In genomic region chr1:246587032-246587431, GRCh38 we compare ENCODE assay signal across 13 cellular contexts. TPM values are rescaled to one million over a fixed set of nuclear protein-coding genes. Genes with fewer than 3 reads are reported as not detected.
DNase-seq lines count a peak whose midpoint lies in the region; ATAC-seq and TF ChIP-seq lines count a peak whose summit lies in the region.
"Had no signal": no experiment of that assay in that cellular context is flagged by ENCODE, and none has a peak within 500 bp of the region (broad histone marks: within the 10 kb centered on the region; RNA-seq: fewer than 3 reads in every experiment).

No MANE protein-coding gene starts in this region.

- no peaks in the 10 kb centered on the region for H3K9me3 ChIP-seq in Panc1 (ENCODE audit: control insufficient read depth, insufficient read depth, low read depth, low read length)
- H3K9me3 ChIP-seq in gastrocnemius medialis, result no peaks in the 10 kb centered on the region
- no peaks in the 10 kb centered on the region for H3K9me3 ChIP-seq in PC-9 (ENCODE audit: insufficient read depth, low read depth)

- 0 out of 2 replicates have a peak, but pooled peaks have one; percentile 65 for ATAC-seq in Panc1
- ATAC-seq in gastrocnemius medialis, result no peak

- H3K4me3 ChIP-seq in Panc1 (ENCODE audit: low read depth in 2 of 2, low read length in 2 of 2) (no peak overlapping the region), gastrocnemius medialis (no peak overlapping the region), PC-9 (no peak overlapping the region)

- no peak overlapping the region for H3K4me3 Mint-ChIP-seq in CD14-positive monocyte
- H3K4me3 Mint-ChIP-seq: activated naive CD8-positive, alpha-beta T cell treated with anti-CD3 and anti-CD28 coated beads, Interleukin-2, amount 10 ng/mL, durations not matched to agents 7 days and 5 days; naive B cell had no signal

- H4K20me1 ChIP-seq in PC-9 (ENCODE audit: insufficient read depth), result no peaks in the 10 kb centered on the region

- DNase-seq in CD14-positive monocyte (ENCODE audit: low spot score) (no peak), Panc1 (ENCODE audit: low read depth, low spot score) (no peak), epithelial cell of prostate (ENCODE audit: low read depth, low spot score) (no peak), gastrocnemius medialis (no peak), NCI-H82 treated with DMSO at 0.1 percent for 48 hours (lab: John Stamatoyannopoulos, UW; ENCODE audit: unreplicated experiment) (no peak), germinal center (ENCODE audit: low spot score) (no peak), PC-9 (no peak), T-helper 1 cell (no peak)
- DNase-seq: activated CD8-positive, alpha-beta memory T cell treated with anti-CD3 and anti-CD28 coated beads, Interleukin-2, amount 50 U/mL, for 4 hours; activated naive CD8-positive, alpha-beta T cell treated with anti-CD3 and anti-CD28 coated beads, Interleukin-2, amount 10 ng/mL, durations not matched to agents 7 days and 5 days; cortex of kidney; DMS53; naive B cell had no signal

- peaks cover 5 to 11% (median 9%) of the 10 kb centered on the region in 7 donors for H3K9me3 Mint-ChIP-seq in CD14-positive monocyte

- H3F3A ChIP-seq in PC-9 (ENCODE audit: insufficient read depth, low read depth), result no peaks in the 10 kb centered on the region

- in situ Hi-C loops in Panc1 (cut with HindIII; ENCODE audit: low pct_unique_long_range_greater_than_20kb, low sequenced_read_pairs), result no loop called here
- in situ Hi-C loops in gastrocnemius medialis (cut with MboI; ENCODE audit: low sequenced_read_pairs in 4 of 4), result no loop called here

- peaks cover 19% of the 10 kb centered on the region for H3K4me1 ChIP-seq in Panc1 (ENCODE audit: control insufficient read depth, insufficient read depth, low read length)
- peaks cover 48 to 67% of the 10 kb centered on the region in 2 donors for H3K4me1 ChIP-seq in gastrocnemius medialis
- H3K4me1 ChIP-seq in PC-9 (replicated peaks; ENCODE audit: insufficient read depth), result no peaks in the 10 kb centered on the region

- TF ChIP-seq CTCF in CD14-positive monocyte (IDR thresholded peaks at IDR 0.05) (no peak), Panc1 (IDR thresholded peaks at IDR 0.05) (no peak), gastrocnemius medialis (IDR thresholded peaks at IDR 0.05 in 4 of 5, conservative IDR thresholded peaks at IDR 0.05 in 1 of 5) (no peak), PC-9 (conservative IDR thresholded peaks at IDR 0.05) (no peak)

- no peaks in the 10 kb centered on the region for H3K27me3 Mint-ChIP-seq in CD14-positive monocyte (ENCODE audit: low read depth in 3 of 3)
- H3K27me3 Mint-ChIP-seq: activated naive CD8-positive, alpha-beta T cell treated with anti-CD3 and anti-CD28 coated beads, Interleukin-2, amount 10 ng/mL, durations not matched to agents 7 days and 5 days; naive B cell had no signal

- H3K27me3 ChIP-seq in Panc1 (ENCODE audit: control insufficient read depth, insufficient read depth, low read length) (no peaks in the 10 kb centered on the region), gastrocnemius medialis (no peaks in the 10 kb centered on the region), PC-9 (ENCODE audit: insufficient read depth, low read depth) (no peaks in the 10 kb centered on the region)

- H3K4me1 Mint-ChIP-seq in CD14-positive monocyte, result peaks cover 36% of the 10 kb centered on the region

- no peak overlapping the region for H2AFZ ChIP-seq in PC-9

- H3K36me3 ChIP-seq in Panc1 (ENCODE audit: control insufficient read depth, insufficient read depth, low read length) (no peaks in the 10 kb centered on the region), gastrocnemius medialis (peaks cover 0 to 6% of the 10 kb centered on the region in 2 donors), PC-9 (ENCODE audit: low read depth) (no peaks in the 10 kb centered on the region)

- no peaks in the 10 kb centered on the region for H3K79me2 ChIP-seq in PC-9 (ENCODE audit: low read depth)

- H3K9me2 ChIP-seq in PC-9 (ENCODE audit: insufficient read depth), result no peaks in the 10 kb centered on the region

- intact Hi-C loops in CD14-positive monocyte (cut with micrococcal nuclease) (no loop called here), Panc1 (cut with micrococcal nuclease; ENCODE audit: unreplicated experiment) (no loop called here), gastrocnemius medialis (cut with DNase I; ENCODE audit: low total_unique reads) (no loop called here), PC-9 (cut with micrococcal nuclease; ENCODE audit: unreplicated experiment) (no loop called here)

- BruUV-seq in Panc1 (replicated peaks; lab: Mats Ljungman, UMichigan), result no TSS peak
- no TSS peak for BruUV-seq in PC-9 (replicated peaks; lab: Mats Ljungman, UMichigan)

- CTCF ChIA-PET in Panc1 (lab: Charles Lee), result no interaction called here
- CTCF ChIA-PET in PC-9 (lab: Charles Lee), result no interaction called here

- TF ChIP-seq POLR2A in gastrocnemius medialis (IDR thresholded peaks at IDR 0.05), result no peak

- H3K27ac Mint-ChIP-seq in CD14-positive monocyte, result peak overlapping the region; percentile 83 to 96 (median 93)
- H3K27ac Mint-ChIP-seq: activated naive CD8-positive, alpha-beta T cell treated with anti-CD3 and anti-CD28 coated beads, Interleukin-2, amount 10 ng/mL, durations not matched to agents 7 days and 5 days had no signal

- H3K36me3 Mint-ChIP-seq in CD14-positive monocyte, result peaks cover 24 to 40% of the 10 kb centered on the region in 2 donors

- H3K4me2 ChIP-seq in PC-9, result no peak overlapping the region

- H3K27ac ChIP-seq in Panc1 (ENCODE audit: low read length) (no peak overlapping the region), epithelial cell of prostate (peak overlapping the region; percentile 78), gastrocnemius medialis (peak overlapping the region; percentile 47 to 91 (median 54)), PC-9 (no peak overlapping the region)

- POLR2A ChIA-PET in Panc1 (lab: Charles Lee) (no interaction called here), PC-9 (lab: Charles Lee; ENCODE audit: unreplicated experiment) (no interaction called here)

RNA-seq across cellular contexts. Expression of gene CNST, which starts 20.8 kb away (rescaled TPM):
- 10 to 100 TPM; 11.0 to 13.7 TPM for polyA plus RNA-seq in CD14-positive monocyte
- total RNA-seq in Panc1 (2021; ENCODE audit: unreplicated experiment) (18.5 TPM), gastrocnemius medialis (100 to 1,000 TPM in 1 of 4 donors, 10 to 100 TPM in 3; 62.7 to 105 (median 81.5) TPM), PC-9 (2021) (9.1 and 13.1 TPM in 2 replicates)
- polyA plus RNA-seq in Panc1 (2012; ENCODE audit: insufficient read length), result 10.6 TPM

RNA-seq across cellular contexts. Expression of gene TFB2M, which starts 21.0 kb away (rescaled TPM):
- 1 to 10 TPM; 7.9 to 9.7 TPM for polyA plus RNA-seq in CD14-positive monocyte
- total RNA-seq in Panc1 (2021; ENCODE audit: unreplicated experiment), result 21.0 TPM
- 13.8 TPM for polyA plus RNA-seq in Panc1 (2012; ENCODE audit: insufficient read length)
- total RNA-seq in gastrocnemius medialis, result 10 to 100 TPM; 18.9 to 33.1 (median 21.2) TPM
- 16.2 and 17.8 TPM in 2 replicates for total RNA-seq in PC-9 (2021)

Comparison
In these comparisons a context has a peak if more than half of its experiments do, and no peak if none do; other contexts are left out.
1. H3K27ac ChIP-seq: peak in epithelial cell of prostate (single experiment) and gastrocnemius medialis (4 of 4); none in Panc1 (single experiment) and PC-9 (single experiment).